Comparison of ENCODE assay signal across 11 cellular contexts in genomic region chr4:151322161-151322560, GRCh38. TPM values are rescaled to one million over a fixed set of nuclear protein-coding genes. Genes with fewer than 3 reads are reported as not detected.
DNase-seq lines count a peak whose midpoint lies in the region; ATAC-seq, FAIRE-seq and TF ChIP-seq lines count a peak whose summit lies in the region.
"Not testable (repeated sequence)": the region's sequence is repeated elsewhere in the genome, so short reads cannot be mapped to it uniquely, and the experiment has no call there.
"Had no signal": no experiment of that assay in that cellular context is flagged by ENCODE, and none has a peak within 500 bp of the region (broad histone marks: within the 10 kb centered on the region; RNA-seq: fewer than 3 reads in every experiment).

No MANE protein-coding gene starts in this region.

- not testable (repeated sequence) for H3K9me3 Mint-ChIP-seq in astrocyte (ENCODE audit: unreplicated experiment)

- WGBS in esophagus muscularis mucosa = 59% methylated on average over 4 of the region's 4 CpGs
- WGBS in hepatocyte (ENCODE audit: low lambda C conversion rate, missing lambda C conversion rate) = 92% methylated on average over 4 of the region's 4 CpGs
- WGBS in sigmoid colon, 2 donors = 23 to 68% methylated on average over 4 of the region's 4 CpGs
- 35 to 60% methylated on average over 1 to 4 of the region's 4 CpGs for WGBS in transverse colon (ENCODE audit: low coverage in 1 of 2), 2 donors

- H3K4me3 ChIP-seq in PC-3 (ENCODE audit: low read length) (peak overlapping the region; percentile 71; the same call in 1 of the 2 replicates), esophagus muscularis mucosa (peak overlapping the region in 2 of 4 donors; percentile 3 to 14), hepatocyte (peak overlapping the region; percentile 44), muscle layer of duodenum (ENCODE audit: low read depth in 1 of 2, low read length in 2 of 2) (peak overlapping the region in 1 of 2 donors; percentile 17), sigmoid colon (peak overlapping the region in 1 of 4 donors; percentile 80)
- not testable (repeated sequence) for H3K4me3 ChIP-seq in astrocyte (ENCODE audit: insufficient read depth, low read depth, low read length); transverse colon

- H3K27ac Mint-ChIP-seq in astrocyte (ENCODE audit: unreplicated experiment) = peak overlapping the region; percentile 55

- intact Hi-C loops in PC-3 (cut with micrococcal nuclease); transverse colon (cut with DNase I; ENCODE audit: low total_unique reads): not testable (repeated sequence)
- intact Hi-C loops in esophagus muscularis mucosa (cut with DNase I) (loop anchor here (5.0 to 10.0 kb wide), 2 partner anchors 157 to 210 kb away; no protein-coding TSS in a partner anchor), sigmoid colon (cut with DNase I) (loop anchor here (5.0 to 10.0 kb wide), 2 partner anchors 220 to 727 kb away; no protein-coding TSS in a partner anchor)

- peaks cover 34% of the 10 kb centered on the region for H3K4me1 ChIP-seq in PC-3 (ENCODE audit: insufficient read depth, low read length)
- not testable (repeated sequence) for H3K4me1 ChIP-seq in astrocyte (ENCODE audit: insufficient read depth, low read length)
- H3K4me1 ChIP-seq in esophagus muscularis mucosa = peaks cover 36 to 80% (median 69%) of the 10 kb centered on the region in 4 donors
- peaks cover 22% of the 10 kb centered on the region for H3K4me1 ChIP-seq in hepatocyte (ENCODE audit: insufficient read depth)
- peaks cover 0 to 18% of the 10 kb centered on the region in 2 donors for H3K4me1 ChIP-seq in muscle layer of duodenum (ENCODE audit: control insufficient read depth in 1 of 2, insufficient read depth in 2 of 2, low read length in 2 of 2)
- H3K4me1 ChIP-seq in sigmoid colon = peaks cover 0 to 62% (median 49%) of the 10 kb centered on the region in 4 donors
- peaks cover 12 to 62% (median 40%) of the 10 kb centered on the region in 4 donors for H3K4me1 ChIP-seq in transverse colon

- not testable (repeated sequence) for H3K36me3 ChIP-seq in PC-3 (ENCODE audit: low read depth, low read length); astrocyte (ENCODE audit: insufficient read depth, low read length); esophagus muscularis mucosa; hepatocyte (replicated peaks; ENCODE audit: insufficient read depth, low read depth); muscle layer of duodenum (ENCODE audit: control insufficient read depth in 1 of 2, insufficient read depth in 2 of 2, low read length in 2 of 2); sigmoid colon; transverse colon

- H3K9me3 ChIP-seq in PC-3 (ENCODE audit: low read length); astrocyte (ENCODE audit: insufficient read depth, low read depth, low read length); esophagus muscularis mucosa; hepatocyte (ENCODE audit: low read depth); muscle layer of duodenum (ENCODE audit: control insufficient read depth in 1 of 2, low read length in 2 of 2); sigmoid colon; transverse colon: not testable (repeated sequence)

- not testable (repeated sequence) for H3K4me3 Mint-ChIP-seq in astrocyte (ENCODE audit: unreplicated experiment)

- in situ Hi-C loops in transverse colon (cut with MboI; ENCODE audit: low pct_ligation_motif_present in 1 of 4, low pct_unique_long_range_greater_than_20kb in 1 of 4, low sequenced_read_pairs in 3 of 4) = not testable (repeated sequence)

- peaks cover 17% of the 10 kb centered on the region for H4K20me1 ChIP-seq in PC-3 (ENCODE audit: low read length)
- H4K20me1 ChIP-seq in astrocyte (ENCODE audit: insufficient read depth, low read length) = not testable (repeated sequence)
- peaks cover 38% of the 10 kb centered on the region for H4K20me1 ChIP-seq in hepatocyte (ENCODE audit: insufficient read depth, poor library complexity, severe bottlenecking)

- not testable (repeated sequence) for H3K36me3 Mint-ChIP-seq in astrocyte (ENCODE audit: low read depth, unreplicated experiment)

- not testable (repeated sequence) for BruUV-seq in PC-3 (replicated peaks; lab: Mats Ljungman, UMichigan)

- not testable (repeated sequence) for H3F3A ChIP-seq in PC-3 (ENCODE audit: low read length, unreplicated experiment)

- H3K27me3 Mint-ChIP-seq in astrocyte (ENCODE audit: low read depth, unreplicated experiment) = not testable (repeated sequence)

- ATAC-seq in PC-3 = not testable (repeated sequence)

- peaks cover 79% of the 10 kb centered on the region for H3K79me2 ChIP-seq in PC-3 (ENCODE audit: low read length)
- H3K79me2 ChIP-seq in astrocyte (ENCODE audit: insufficient read depth, low read length) = peaks cover 27% of the 10 kb centered on the region
- peaks cover 68% of the 10 kb centered on the region for H3K79me2 ChIP-seq in hepatocyte

- not testable (repeated sequence) for TF ChIP-seq CTCF in PC-3 (conservative IDR thresholded peaks at IDR 0.05; ENCODE audit: low read depth, low read length); astrocyte (IDR thresholded peaks at IDR 0.05; ENCODE audit: insufficient read depth, low read depth, low read length); esophagus muscularis mucosa (IDR thresholded peaks at IDR 0.05); hepatocyte (IDR thresholded peaks at IDR 0.05; ENCODE audit: poor library complexity); sigmoid colon (IDR thresholded peaks at IDR 0.05); transverse colon (IDR thresholded peaks at IDR 0.05)

- not testable (repeated sequence) for TF ChIP-seq POLR2A in esophagus muscularis mucosa (IDR thresholded peaks at IDR 0.05; ENCODE audit: low read depth); sigmoid colon (IDR thresholded peaks at IDR 0.05); transverse colon (IDR thresholded peaks at IDR 0.05)

- not testable (repeated sequence) for H3K27me3 ChIP-seq in PC-3 (ENCODE audit: low read length); astrocyte (ENCODE audit: insufficient read depth, low read length); esophagus muscularis mucosa; hepatocyte; muscle layer of duodenum (ENCODE audit: low read depth, low read length); sigmoid colon; transverse colon

- H3K4me1 Mint-ChIP-seq in astrocyte (ENCODE audit: low read depth, unreplicated experiment) = peaks cover 22% of the 10 kb centered on the region

- not testable (repeated sequence) for H2AFZ ChIP-seq in PC-3 (ENCODE audit: low read length); astrocyte (ENCODE audit: low read depth, low read length); hepatocyte

- CTCF ChIA-PET in PC-3 (lab: Charles Lee) = interaction anchor here (0.6 kb wide), 1 partner anchor 18 kb away, joined by 5 read pairs; no protein-coding TSS in a partner anchor

- FAIRE-seq in astrocyte (lab: Jason Lieb, UNC) = not testable (repeated sequence)

- peak; percentile 6 for DNase-seq in DMS53 (lab: John Stamatoyannopoulos, UW)
- not testable (repeated sequence) for DNase-seq in PC-3; astrocyte (ENCODE audit: low read depth); esophagus muscularis mucosa (ENCODE audit: extremely low spot score); hepatocyte (ENCODE audit: low spot score); sigmoid colon; transverse colon

- not testable (repeated sequence) for TF ChIP-seq EP300 in esophagus muscularis mucosa (IDR thresholded peaks at IDR 0.05); sigmoid colon (IDR thresholded peaks at IDR 0.05); transverse colon (IDR thresholded peaks at IDR 0.05; ENCODE audit: low read depth)

- not testable (repeated sequence) for H3K9me2 ChIP-seq in PC-3 (replicated peaks; ENCODE audit: low read length); hepatocyte (replicated peaks; ENCODE audit: insufficient read depth)

- POLR2A ChIA-PET in PC-3 (lab: Charles Lee; ENCODE audit: unreplicated experiment) = interaction anchor here (0.5 kb wide), 1 partner anchor 48 kb away, joined by 3 read pairs; no protein-coding TSS in a partner anchor

- not testable (repeated sequence) for H3K9ac ChIP-seq in PC-3 (ENCODE audit: low read length); astrocyte (ENCODE audit: low read length)

- H3K4me2 ChIP-seq in PC-3 (ENCODE audit: low read length) = peak overlapping the region; percentile 92
- not testable (repeated sequence) for H3K4me2 ChIP-seq in astrocyte (ENCODE audit: low read length)
- peak overlapping the region; percentile 79 for H3K4me2 ChIP-seq in hepatocyte

- H3K27ac ChIP-seq in PC-3 (ENCODE audit: low read length); astrocyte (ENCODE audit: low read depth, low read length): not testable (repeated sequence)
- H3K27ac ChIP-seq in esophagus muscularis mucosa (replicated peaks in 1 of 4) (peak overlapping the region; percentile 95 to 98 (median 96)), hepatocyte (peak overlapping the region; percentile 96), muscle layer of duodenum (ENCODE audit: low read length) (peak overlapping the region; percentile 87), sigmoid colon (peak overlapping the region; percentile 89 to 95 (median 92)), transverse colon (peak overlapping the region; percentile 97 to 99 (median 98))

RNA-seq across cellular contexts. Expression of gene SH3D19, which starts 3.2 kb away (rescaled TPM):
- 30.1 and 31.1 TPM in 2 replicates for total RNA-seq in PC-3 (2014; rRNA removed)
- 57.2 and 66.5 TPM in 2 replicates for total RNA-seq in astrocyte
- 100 to 1,000 TPM; 115 to 186 (median 177) TPM for total RNA-seq in esophagus muscularis mucosa
- total RNA-seq in hepatocyte = 54.7 and 61.6 TPM in 2 replicates
- 28.2 and 31.9 TPM in 2 replicates for polyA plus RNA-seq in hepatocyte
- total RNA-seq in sigmoid colon = 100 to 1,000 TPM; 105 to 195 (median 128) TPM
- polyA plus RNA-seq in sigmoid colon = 10 to 100 TPM; 31.4 to 84.7 (median 62.7) TPM
- total RNA-seq in transverse colon = 100 to 1,000 TPM; 117 to 201 (median 130) TPM
- total RNA-seq: CD8-positive, alpha-beta memory T cell had no signal
- polyA plus RNA-seq: CD8-positive, alpha-beta memory T cell had no signal

RNA-seq across cellular contexts. Expression of gene PRSS48, which starts 45.2 kb away (rescaled TPM):
- total RNA-seq in PC-3 (2014; rRNA removed) (not detected in 2 replicates), astrocyte (not detected in 2 replicates), esophagus muscularis mucosa (not detected), hepatocyte (not detected in 2 replicates), sigmoid colon (not detected), transverse colon (not detected)
- polyA plus RNA-seq in hepatocyte (0.43 and 0.79 TPM in 2 replicates), sigmoid colon (not detected)
- total RNA-seq: CD8-positive, alpha-beta memory T cell; G401; HT-29 had no signal
- polyA plus RNA-seq: CD8-positive, alpha-beta memory T cell had no signal
